In the genomic region with DNA sequence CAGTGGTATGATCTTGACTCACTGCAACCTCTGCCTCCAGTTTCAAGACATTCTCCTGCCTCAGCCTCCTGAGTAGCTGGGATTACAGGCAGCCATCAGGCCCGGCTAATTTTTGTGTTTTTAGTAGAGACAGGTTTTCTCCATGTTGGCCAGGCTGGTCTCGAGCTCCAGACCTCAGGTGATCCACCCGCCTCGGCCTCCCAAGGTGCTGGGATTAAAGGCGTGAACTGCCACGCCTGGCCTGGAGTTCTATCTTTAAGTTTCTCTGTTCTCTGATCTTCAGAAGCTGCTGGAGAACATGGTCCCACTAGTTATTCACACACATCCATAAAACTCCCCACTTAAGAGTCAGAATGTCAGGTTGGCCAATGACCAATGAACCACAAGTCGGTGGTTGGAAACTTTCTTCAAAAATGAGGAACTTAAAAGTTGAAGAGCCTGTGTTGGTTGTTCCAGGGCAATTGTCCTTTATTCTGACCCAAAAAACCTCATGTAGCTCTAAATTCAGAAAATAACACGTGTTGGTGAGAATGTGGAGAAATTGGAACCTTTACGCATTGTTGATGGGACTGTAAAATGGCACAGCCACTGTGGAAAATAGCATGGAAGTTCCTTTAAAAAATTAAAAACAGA, we compare ENCODE assay signal across 2 cellular contexts.
TF ChIP-seq lines count a peak whose summit lies in the region.

No MANE protein-coding gene starts in this region.

TF ChIP-seq in liver, 16 proteins besides CTCF, POLR2A, EP300 and RAD21:
- TF ChIP-seq, protein P1, sequence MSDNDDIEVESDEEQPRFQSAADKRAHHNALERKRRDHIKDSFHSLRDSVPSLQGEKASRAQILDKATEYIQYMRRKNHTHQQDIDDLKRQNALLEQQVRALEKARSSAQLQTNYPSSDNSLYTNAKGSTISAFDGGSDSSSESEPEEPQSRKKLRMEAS (IDR thresholded peaks at IDR 0.05): no peak
TF ChIP-seq in liver: peak in this region for 0.

TF ChIP-seq in HepG2, 621 proteins besides CTCF, POLR2A, EP300 and RAD21:
- TF ChIP-seq, protein P2, sequence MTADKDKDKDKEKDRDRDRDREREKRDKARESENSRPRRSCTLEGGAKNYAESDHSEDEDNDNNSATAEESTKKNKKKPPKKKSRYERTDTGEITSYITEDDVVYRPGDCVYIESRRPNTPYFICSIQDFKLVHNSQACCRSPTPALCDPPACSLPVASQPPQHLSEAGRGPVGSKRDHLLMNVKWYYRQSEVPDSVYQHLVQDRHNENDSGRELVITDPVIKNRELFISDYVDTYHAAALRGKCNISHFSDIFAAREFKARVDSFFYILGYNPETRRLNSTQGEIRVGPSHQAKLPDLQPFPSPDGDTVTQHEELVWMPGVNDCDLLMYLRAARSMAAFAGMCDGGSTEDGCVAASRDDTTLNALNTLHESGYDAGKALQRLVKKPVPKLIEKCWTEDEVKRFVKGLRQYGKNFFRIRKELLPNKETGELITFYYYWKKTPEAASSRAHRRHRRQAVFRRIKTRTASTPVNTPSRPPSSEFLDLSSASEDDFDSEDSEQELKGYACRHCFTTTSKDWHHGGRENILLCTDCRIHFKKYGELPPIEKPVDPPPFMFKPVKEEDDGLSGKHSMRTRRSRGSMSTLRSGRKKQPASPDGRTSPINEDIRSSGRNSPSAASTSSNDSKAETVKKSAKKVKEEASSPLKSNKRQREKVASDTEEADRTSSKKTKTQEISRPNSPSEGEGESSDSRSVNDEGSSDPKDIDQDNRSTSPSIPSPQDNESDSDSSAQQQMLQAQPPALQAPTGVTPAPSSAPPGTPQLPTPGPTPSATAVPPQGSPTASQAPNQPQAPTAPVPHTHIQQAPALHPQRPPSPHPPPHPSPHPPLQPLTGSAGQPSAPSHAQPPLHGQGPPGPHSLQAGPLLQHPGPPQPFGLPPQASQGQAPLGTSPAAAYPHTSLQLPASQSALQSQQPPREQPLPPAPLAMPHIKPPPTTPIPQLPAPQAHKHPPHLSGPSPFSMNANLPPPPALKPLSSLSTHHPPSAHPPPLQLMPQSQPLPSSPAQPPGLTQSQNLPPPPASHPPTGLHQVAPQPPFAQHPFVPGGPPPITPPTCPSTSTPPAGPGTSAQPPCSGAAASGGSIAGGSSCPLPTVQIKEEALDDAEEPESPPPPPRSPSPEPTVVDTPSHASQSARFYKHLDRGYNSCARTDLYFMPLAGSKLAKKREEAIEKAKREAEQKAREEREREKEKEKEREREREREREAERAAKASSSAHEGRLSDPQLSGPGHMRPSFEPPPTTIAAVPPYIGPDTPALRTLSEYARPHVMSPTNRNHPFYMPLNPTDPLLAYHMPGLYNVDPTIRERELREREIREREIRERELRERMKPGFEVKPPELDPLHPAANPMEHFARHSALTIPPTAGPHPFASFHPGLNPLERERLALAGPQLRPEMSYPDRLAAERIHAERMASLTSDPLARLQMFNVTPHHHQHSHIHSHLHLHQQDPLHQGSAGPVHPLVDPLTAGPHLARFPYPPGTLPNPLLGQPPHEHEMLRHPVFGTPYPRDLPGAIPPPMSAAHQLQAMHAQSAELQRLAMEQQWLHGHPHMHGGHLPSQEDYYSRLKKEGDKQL (CRISPR knock-in tag; IDR thresholded peaks at IDR 0.05; ENCODE audit: low read depth): no peak
- no peak for TF ChIP-seq EZH2 (conservative IDR thresholded peaks at IDR 0.05; ENCODE audit: low read depth, low read length)
- no peak for TF ChIP-seq CCAR2 (optimal IDR thresholded peaks at IDR 0.05; ENCODE audit: low read depth, low read length)
- TF ChIP-seq ZNF331 (CRISPR knock-in tag; IDR thresholded peaks at IDR 0.05): no peak
- TF ChIP-seq SETDB1 (CRISPR knock-in tag; IDR thresholded peaks at IDR 0.05; ENCODE audit: borderline replicate concordance): no peak
- no peak for TF ChIP-seq ZFP82 (CRISPR knock-in tag; IDR thresholded peaks at IDR 0.05; ENCODE audit: borderline replicate concordance)
TF ChIP-seq in HepG2: peak in this region for 0.
